1 cellular context compared by ENCODE assay signal in the genomic region with DNA sequence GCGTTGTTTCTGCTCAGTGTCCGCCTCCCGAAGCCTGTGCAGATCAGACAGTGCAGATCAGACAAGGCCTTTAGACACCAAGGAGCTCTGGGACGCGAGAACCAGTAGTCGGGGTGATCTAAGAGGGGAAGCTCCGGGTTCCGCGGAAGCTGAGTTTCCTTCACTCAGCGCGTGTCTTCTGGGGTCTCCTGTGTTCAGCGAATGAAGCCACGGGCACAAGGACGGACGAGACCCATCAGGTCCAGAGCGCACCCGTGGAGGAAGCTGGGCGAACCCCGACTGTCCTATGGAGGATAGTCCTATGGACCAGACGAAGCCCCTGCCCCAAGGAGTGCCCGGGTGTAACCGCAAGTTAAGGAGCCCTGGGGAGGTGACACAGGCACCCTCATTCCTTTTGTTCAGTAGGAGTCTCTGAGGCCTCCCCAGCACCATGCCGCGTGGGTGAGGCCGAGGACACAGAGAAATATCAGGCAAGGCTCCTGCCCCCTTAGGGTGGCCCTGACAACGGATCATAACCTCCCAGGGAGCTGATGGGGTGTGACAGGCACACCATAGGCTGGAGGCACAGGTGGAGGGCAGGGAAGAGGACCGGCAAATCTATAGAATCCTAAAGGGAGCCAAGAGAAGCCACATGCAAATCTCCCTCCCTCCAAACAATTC.
A peak's percentile ranks its signal among the peaks of the same experiment; 100 is the strongest.
TF ChIP-seq lines count a peak whose summit lies in the region.

No MANE protein-coding gene starts in this region.

TF ChIP-seq in HepG2, 621 proteins besides CTCF, POLR2A, EP300 and RAD21 (continued from another document):
- TF ChIP-seq, protein P1, sequence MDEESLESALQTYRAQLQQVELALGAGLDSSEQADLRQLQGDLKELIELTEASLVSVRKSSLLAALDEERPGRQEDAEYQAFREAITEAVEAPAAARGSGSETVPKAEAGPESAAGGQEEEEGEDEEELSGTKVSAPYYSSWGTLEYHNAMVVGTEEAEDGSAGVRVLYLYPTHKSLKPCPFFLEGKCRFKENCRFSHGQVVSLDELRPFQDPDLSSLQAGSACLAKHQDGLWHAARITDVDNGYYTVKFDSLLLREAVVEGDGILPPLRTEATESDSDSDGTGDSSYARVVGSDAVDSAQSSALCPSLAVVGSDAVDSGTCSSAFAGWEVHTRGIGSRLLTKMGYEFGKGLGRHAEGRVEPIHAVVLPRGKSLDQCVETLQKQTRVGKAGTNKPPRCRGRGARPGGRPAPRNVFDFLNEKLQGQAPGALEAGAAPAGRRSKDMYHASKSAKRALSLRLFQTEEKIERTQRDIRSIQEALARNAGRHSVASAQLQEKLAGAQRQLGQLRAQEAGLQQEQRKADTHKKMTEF (CRISPR knock-in tag; IDR thresholded peaks at IDR 0.05) = no peak
- no peak for TF ChIP-seq ARHGAP35 (CRISPR knock-in tag; IDR thresholded peaks at IDR 0.05; ENCODE audit: borderline replicate concordance)
- TF ChIP-seq, protein P2, sequence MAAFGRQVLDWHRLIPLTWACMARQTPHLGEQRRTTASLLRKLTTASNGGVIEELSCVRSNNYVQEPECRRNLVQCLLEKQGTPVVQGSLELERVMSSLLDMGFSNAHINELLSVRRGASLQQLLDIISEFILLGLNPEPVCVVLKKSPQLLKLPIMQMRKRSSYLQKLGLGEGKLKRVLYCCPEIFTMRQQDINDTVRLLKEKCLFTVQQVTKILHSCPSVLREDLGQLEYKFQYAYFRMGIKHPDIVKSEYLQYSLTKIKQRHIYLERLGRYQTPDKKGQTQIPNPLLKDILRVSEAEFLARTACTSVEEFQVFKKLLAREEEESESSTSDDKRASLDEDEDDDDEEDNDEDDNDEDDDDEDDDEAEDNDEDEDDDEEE (CRISPR knock-in tag; IDR thresholded peaks at IDR 0.05) = no peak
- no peak for TF ChIP-seq DNMT1 (CRISPR knock-in tag; IDR thresholded peaks at IDR 0.05)
- 0 out of 2 replicates have a peak, but pooled peaks have one; percentile 34 for TF ChIP-seq HIVEP1 (CRISPR knock-in tag; IDR thresholded peaks at IDR 0.05)
